14 cellular contexts compared by ENCODE assay signal in genomic region chr20:46523696-46524328, GRCh38. TPM values are rescaled to one million over a fixed set of nuclear protein-coding genes. Genes with fewer than 3 reads are reported as not detected.
DNase-seq lines count a peak whose midpoint lies in the region; ATAC-seq and TF ChIP-seq lines count a peak whose summit lies in the region.
"Had no signal": no experiment of that assay in that cellular context is flagged by ENCODE, and none has a peak within 500 bp of the region (broad histone marks: within the 10 kb centered on the region; RNA-seq: fewer than 3 reads in every experiment).

No MANE protein-coding gene starts in this region.

- TF ChIP-seq POLR2A in heart left ventricle (IDR thresholded peaks at IDR 0.05) (no peak), gastroesophageal sphincter (IDR thresholded peaks at IDR 0.05) (no peak)

- TF ChIP-seq CTCF in cardiac muscle cell (IDR thresholded peaks at IDR 0.05; ENCODE audit: low read depth, low read length), result no peak
- TF ChIP-seq CTCF in heart left ventricle (IDR thresholded peaks at IDR 0.05), result no peak
- no peak for TF ChIP-seq CTCF in WERI-Rb-1 (IDR thresholded peaks at IDR 0.05; ENCODE audit: low read depth, low read length)
- no peak for TF ChIP-seq CTCF in gastroesophageal sphincter (IDR thresholded peaks at IDR 0.05)

- no peaks in the 10 kb centered on the region for H3K36me3 ChIP-seq in cardiac muscle cell
- H3K36me3 ChIP-seq in heart left ventricle, result no peaks in the 10 kb centered on the region
- no peaks in the 10 kb centered on the region for H3K36me3 ChIP-seq in NT2/D1 (ENCODE audit: insufficient read depth, insufficient read length, low read length)
- H3K36me3 ChIP-seq in WERI-Rb-1, result no peaks in the 10 kb centered on the region
- no peaks in the 10 kb centered on the region for H3K36me3 ChIP-seq in gastroesophageal sphincter
- H3K36me3 ChIP-seq: BE2C, esophagus muscularis mucosa had no signal

- H3K27ac ChIP-seq in cardiac muscle cell, result no peak overlapping the region
- H3K27ac ChIP-seq in heart left ventricle, result no peak overlapping the region
- H3K27ac ChIP-seq in WERI-Rb-1, result no peak overlapping the region
- H3K27ac ChIP-seq in gastroesophageal sphincter, result no peak overlapping the region
- H3K27ac ChIP-seq: esophagus muscularis mucosa had no signal

- H3K27me3 ChIP-seq in cardiac muscle cell (peaks cover 6% of the 10 kb centered on the region), heart left ventricle (peaks cover 0 to 27% (median 0%) of the 10 kb centered on the region in 9 donors), NT2/D1 (ENCODE audit: insufficient read depth, insufficient read length) (no peaks in the 10 kb centered on the region), WERI-Rb-1 (ENCODE audit: insufficient read depth, low read depth, severe bottlenecking) (no peaks in the 10 kb centered on the region), gastroesophageal sphincter (peaks cover 85% of the 10 kb centered on the region)
- H3K27me3 ChIP-seq: BE2C had no signal

- DNase-seq in cardiac muscle cell (ENCODE audit: low read depth in 1 of 2, low spot score in 1 of 2), result peak; percentile 32 to 63
- DNase-seq in heart left ventricle, result no peak
- DNase-seq in NT2/D1 (ENCODE audit: low read depth, low spot score), result peak; percentile 28
- peak; percentile 25 for DNase-seq in dermis blood vessel endothelial cell
- DNase-seq in WERI-Rb-1, result no peak
- DNase-seq: BE2C; NCI-H1436; NCI-H526; stimulated activated CD4-positive, alpha-beta T cell treated with anti-CD3 and anti-CD28 coated beads, Interleukin-4, amount 100 ng/mL, for 24 hours; stimulated activated naive CD8-positive, alpha-beta T cell treated with anti-CD3 and anti-CD28 coated beads, Interleukin-15, Interleukin-2, amounts not matched to agents 100 U/mL and 50 U/mL, for 24 hours had no signal

- intact Hi-C loops in heart left ventricle (cut with DNase I), result loop anchor here in 4 of 10 donors (2.0 to 5.0 kb wide), 2 partner anchors 157 to 158 kb away; no protein-coding TSS in a partner anchor

- H3K4me3 ChIP-seq in cardiac muscle cell (no peak overlapping the region), heart left ventricle (no peak overlapping the region), NT2/D1 (ENCODE audit: insufficient read length, low read depth) (no peak overlapping the region), WERI-Rb-1 (ENCODE audit: low read depth, low read length) (no peak overlapping the region), gastroesophageal sphincter (no peak overlapping the region)
- H3K4me3 ChIP-seq: esophagus muscularis mucosa had no signal

- no peak overlapping the region for H3K9ac ChIP-seq in NT2/D1 (ENCODE audit: insufficient read length, low read depth)

- WGBS in heart left ventricle, 4 donors, result 50 to 52% (median 50%) methylated on average over 2 of the region's 2 CpGs
- WGBS in gastroesophageal sphincter (ENCODE audit: low coverage in 1 of 2), 2 donors, result 41 to 50% methylated on average over 2 of the region's 2 CpGs

- ATAC-seq in heart left ventricle (no peak), HG03159 (IDR thresholded peaks at IDR 0.05; ENCODE audit: unreplicated experiment) (no peak), gastroesophageal sphincter (no peak), HG03565 (IDR thresholded peaks at IDR 0.05; ENCODE audit: unreplicated experiment) (no peak)
- ATAC-seq: stimulated activated naive CD8-positive, alpha-beta T cell treated with anti-CD3 and anti-CD28 coated beads, Interleukin-15, Interleukin-2, amounts not matched to agents 100 U/mL and 50 U/mL, for 24 hours had no signal

- no peaks in the 10 kb centered on the region for H3K4me1 ChIP-seq in cardiac muscle cell (ENCODE audit: low read depth)
- no peaks in the 10 kb centered on the region for H3K4me1 ChIP-seq in heart left ventricle
- no peaks in the 10 kb centered on the region for H3K4me1 ChIP-seq in NT2/D1 (ENCODE audit: insufficient read depth, insufficient read length)
- no peaks in the 10 kb centered on the region for H3K4me1 ChIP-seq in gastroesophageal sphincter
- H3K4me1 ChIP-seq: BE2C, esophagus muscularis mucosa had no signal

- no peak for TF ChIP-seq EP300 in gastroesophageal sphincter (IDR thresholded peaks at IDR 0.05)

- H3K9me3 ChIP-seq in cardiac muscle cell (ENCODE audit: low read depth), result no peaks in the 10 kb centered on the region
- no peaks in the 10 kb centered on the region for H3K9me3 ChIP-seq in heart left ventricle
- H3K9me3 ChIP-seq in NT2/D1 (ENCODE audit: insufficient read depth, low read length), result no peaks in the 10 kb centered on the region
- H3K9me3 ChIP-seq in WERI-Rb-1 (ENCODE audit: severe bottlenecking), result no peaks in the 10 kb centered on the region
- H3K9me3 ChIP-seq in gastroesophageal sphincter, result no peaks in the 10 kb centered on the region
- H3K9me3 ChIP-seq: BE2C, esophagus muscularis mucosa had no signal

RNA-seq across cellular contexts. Expression of gene ZNF334, which starts 10.5 kb away (rescaled TPM):
- 9.4 and 13.4 TPM in 2 replicates for total RNA-seq in cardiac muscle cell
- 10.9 and 12.6 TPM in 2 replicates for polyA plus RNA-seq in cardiac muscle cell
- total RNA-seq in heart left ventricle, result 1 to 10 TPM in 6 of 9 donors, under 1 TPM in 3; 0.31 to 2.5 (median 1.3) TPM
- under 1 TPM; 0.78 to 0.95 TPM for polyA plus RNA-seq in heart left ventricle
- 0.34 and 2.8 TPM in 2 replicates for total RNA-seq in dermis blood vessel endothelial cell
- 1 to 10 TPM in 2 of 4 donors, under 1 TPM in 2; 0.54 to 6.5 (median 1.1) TPM for total RNA-seq in gastroesophageal sphincter

RNA-seq across cellular contexts. Expression of gene OCSTAMP, which starts 26.6 kb away (rescaled TPM):
- total RNA-seq in cardiac muscle cell (not detected in 2 replicates), heart left ventricle (not detected), dermis blood vessel endothelial cell (not detected in 2 replicates), gastroesophageal sphincter (not detected)
- polyA plus RNA-seq in cardiac muscle cell (not detected in 2 replicates), heart left ventricle (not detected)
- total RNA-seq: esophagus muscularis mucosa had no signal

Comparison
In these comparisons a context has a peak if more than half of its experiments do, and no peak if none do; other contexts are left out.
1. DNase-seq: peak in cardiac muscle cell (2 of 2), NT2/D1 (single experiment) and dermis blood vessel endothelial cell (single experiment); none in heart left ventricle (0 of 5) and WERI-Rb-1 (single experiment).